Comparison of ENCODE assay signal across 1 cellular context in genomic region chr19:49987159-49987698, GRCh38.
TF ChIP-seq lines count a peak whose summit lies in the region.

No MANE protein-coding gene starts in this region.

TF ChIP-seq in GM12878, 131 proteins besides CTCF, POLR2A, EP300 and RAD21 (continued from another document and continues in another):
- TF ChIP-seq LARP7 (IDR thresholded peaks at IDR 0.05) (peak; percentile 83), NFYA (IDR thresholded peaks at IDR 0.05; ENCODE audit: borderline replicate concordance, low read depth, low read length) (no peak), CUX1 (IDR thresholded peaks at IDR 0.05; ENCODE audit: insufficient replicate concordance, low read depth, low read length) (no peak), REST (IDR thresholded peaks at IDR 0.05; ENCODE audit: low read depth, low read length) (peak; percentile 99), USF2 (IDR thresholded peaks at IDR 0.05; ENCODE audit: borderline replicate concordance, low read depth, low read length) (no peak), ZNF687 (IDR thresholded peaks at IDR 0.05) (no peak), SKIL (IDR thresholded peaks at IDR 0.05; ENCODE audit: low read depth, poor library complexity, severe bottlenecking) (peak; percentile 70), TCF7 (IDR thresholded peaks at IDR 0.05; ENCODE audit: borderline replicate concordance) (no peak), IRF5 (IDR thresholded peaks at IDR 0.05; ENCODE audit: borderline replicate concordance) (no peak), NR2F1 (conservative IDR thresholded peaks at IDR 0.05) (no peak), SUZ12 (IDR thresholded peaks at IDR 0.05; ENCODE audit: unreplicated experiment) (no peak), BMI1 (IDR thresholded peaks at IDR 0.05; ENCODE audit: borderline replicate concordance) (no peak), POLR2AphosphoS2 (IDR thresholded peaks at IDR 0.05; ENCODE audit: low read depth, low read length) (no peak), PAX5 (IDR thresholded peaks at IDR 0.05; ENCODE audit: borderline replicate concordance, low read depth, low read length) (peak; percentile 64), EED (IDR thresholded peaks at IDR 0.05; ENCODE audit: low read depth) (0 out of 2 replicates have a peak, but pooled peaks have one; percentile 21), BCLAF1 (IDR thresholded peaks at IDR 0.05) (no peak), CREB1 (IDR thresholded peaks at IDR 0.05; ENCODE audit: low read depth) (peak; percentile 43; the same call in 1 of the 2 replicates), RAD51 (IDR thresholded peaks at IDR 0.05) (no peak), SREBF1 (IDR thresholded peaks at IDR 0.05; ENCODE audit: low read length) (peak; percentile 99), IKZF2 (IDR thresholded peaks at IDR 0.05) (peak; percentile 52 to 59; a peak in 2 of 4 replicates), ELK1 (IDR thresholded peaks at IDR 0.05; ENCODE audit: low read depth, low read length) (no peak), USF1 (IDR thresholded peaks at IDR 0.05; ENCODE audit: borderline replicate concordance, extremely low read length, insufficient read depth, low read depth, low read length) (no peak), ATF3 (IDR thresholded peaks at IDR 0.05; ENCODE audit: borderline replicate concordance, extremely low read depth, low read depth, low read length) (no peak), DPF2 (IDR thresholded peaks at IDR 0.05) (no peak; the same call in 1 of the 2 replicates), CBX5 (IDR thresholded peaks at IDR 0.05; ENCODE audit: low read depth) (no peak), MLLT1 (IDR thresholded peaks at IDR 0.05) (peak; percentile 36; the same call in 1 of the 2 replicates), JUNB (IDR thresholded peaks at IDR 0.05) (no peak), RFX5 (IDR thresholded peaks at IDR 0.05; ENCODE audit: low read depth, low read length) (no peak)
